In genomic region chr1:194295690-194296089, GRCh38 we compare ENCODE assay signal across 7 cellular contexts.
DNase-seq lines count a peak whose midpoint lies in the region; ATAC-seq and TF ChIP-seq lines count a peak whose summit lies in the region.

No MANE protein-coding gene starts in this region.

- H3K9me3 ChIP-seq in colonic mucosa, result no peaks in the 10 kb centered on the region

- H3K27me3 ChIP-seq in colonic mucosa, result no peaks in the 10 kb centered on the region

- peaks cover 13 to 23% (median 17%) of the 10 kb centered on the region in 4 donors for H3K4me1 Mint-ChIP-seq in naive thymus-derived CD8-positive, alpha-beta T cell

- peak; percentile 78 for TF ChIP-seq CTCF in colonic mucosa (IDR thresholded peaks at IDR 0.05)

- peak overlapping the region in 4 of 10 donors; percentile 0 to 42 (median 22) for H3K27ac Mint-ChIP-seq in naive thymus-derived CD8-positive, alpha-beta T cell

- H3K27ac ChIP-seq in colonic mucosa, result no peak overlapping the region

- no peaks in the 10 kb centered on the region for H3K36me3 Mint-ChIP-seq in naive thymus-derived CD8-positive, alpha-beta T cell

- no peak overlapping the region for H3K4me3 Mint-ChIP-seq in naive thymus-derived CD8-positive, alpha-beta T cell

- DNase-seq in EH (ENCODE audit: low read depth) (peak; percentile 55), NCI-H82 (lab: John Stamatoyannopoulos, UW) (peak; percentile 74), colonic mucosa (peak; percentile 32), amygdala (lab: John Stamatoyannopoulos, UW) (no peak)
- peak in 9 of 10 donors; percentile 4 to 75 (median 51) for DNase-seq in naive thymus-derived CD8-positive, alpha-beta T cell

- no peak overlapping the region for H3K9ac ChIP-seq in colonic mucosa (ENCODE audit: low read depth in 2 of 2, low read length in 2 of 2)

- POLR2A ChIA-PET in naive thymus-derived CD8-positive, alpha-beta T cell (lab: Charles Lee), result interaction anchor here (0.6 kb wide), 1 partner anchor 65 kb away, joined by 3 read pairs; no protein-coding TSS in a partner anchor

- H3K27me3 Mint-ChIP-seq in naive thymus-derived CD8-positive, alpha-beta T cell, result no peaks in the 10 kb centered on the region

- no peak overlapping the region for H3K4me3 ChIP-seq in colonic mucosa

- no peaks in the 10 kb centered on the region for H3K9me3 Mint-ChIP-seq in naive thymus-derived CD8-positive, alpha-beta T cell

- no peaks in the 10 kb centered on the region for H3K36me3 ChIP-seq in colonic mucosa

- peak; percentile 83 for ATAC-seq in GM19324 (IDR thresholded peaks at IDR 0.05; ENCODE audit: low FRiP score, unreplicated experiment)
- peak; percentile 96 for ATAC-seq in HG03159 (IDR thresholded peaks at IDR 0.05; ENCODE audit: unreplicated experiment)
- ATAC-seq in naive thymus-derived CD8-positive, alpha-beta T cell, result peak; percentile 95 to 99

- H3K4me1 ChIP-seq in colonic mucosa, result no peaks in the 10 kb centered on the region

- intact Hi-C loops in colonic mucosa (cut with DNase I), result loop anchor here (10.0 kb wide), 2 partner anchors 1111 to 1151 kb away; partner anchors contain the start of gene B3GALT2

Comparison
In these comparisons a context has a peak if more than half of its experiments do, and no peak if none do; other contexts are left out.
1. DNase-seq: peak in EH (single experiment), NCI-H82 (single experiment), colonic mucosa (single experiment) and naive thymus-derived CD8-positive, alpha-beta T cell (9 of 10); none in amygdala (0 of 56).
2. Peak in every context shown above with its lines, with median percentiles within 50 percentile points of each other: ATAC-seq.